8 cellular contexts compared by ENCODE assay signal in the genomic region with DNA sequence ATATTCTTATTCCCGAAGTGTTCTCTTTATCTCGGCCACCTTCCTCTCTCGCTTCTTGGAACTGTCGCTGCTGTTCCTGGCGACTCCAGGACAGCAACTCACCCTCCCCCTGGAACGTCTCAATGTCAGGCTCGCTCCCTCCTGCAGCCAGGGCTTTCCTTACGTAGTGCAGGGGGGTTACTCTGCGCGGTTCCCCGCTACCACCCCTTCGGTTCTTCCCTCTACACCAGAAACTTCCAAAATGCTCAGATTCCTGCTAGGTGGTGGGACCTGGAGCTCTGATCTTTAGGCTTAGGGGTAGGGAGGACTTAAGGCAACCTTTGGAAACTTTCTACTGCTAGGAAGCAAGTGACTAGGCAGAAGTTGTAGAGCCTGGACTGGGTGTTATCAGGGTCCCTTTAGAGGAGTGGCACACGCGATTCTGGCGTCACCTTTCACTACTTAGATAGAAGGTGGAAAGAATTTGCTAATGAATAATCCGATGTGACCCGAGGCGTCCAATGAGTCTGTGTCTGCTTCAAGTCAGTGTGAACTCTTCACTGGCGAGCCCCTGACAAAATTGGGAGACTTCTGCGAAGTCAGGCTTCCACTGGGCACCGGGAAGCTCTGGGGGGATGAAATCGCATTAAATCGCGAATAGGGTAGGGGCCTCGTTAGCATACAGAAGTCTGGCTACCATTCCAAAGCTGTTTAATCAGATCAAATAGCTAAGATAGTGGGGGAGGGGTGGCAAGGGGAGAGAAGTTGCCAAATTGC. TPM values are rescaled to one million over a fixed set of nuclear protein-coding genes. Genes with fewer than 3 reads are reported as not detected.
DNase-seq lines count a peak whose midpoint lies in the region; ATAC-seq and TF ChIP-seq lines count a peak whose summit lies in the region.

No MANE protein-coding gene starts in this region.

- no peaks in the 10 kb centered on the region for H3K36me3 Mint-ChIP-seq in chondrocyte (ENCODE audit: low read depth)

- peak overlapping the region; percentile 85 for H3K4me3 ChIP-seq in GM12864 (ENCODE audit: low read depth, low read length)
- H3K4me3 ChIP-seq in lower lobe of right lung, result peak overlapping the region; percentile 83
- H3K4me3 ChIP-seq in tibial nerve, result peak overlapping the region; percentile 54 to 75 (median 60)

- ATAC-seq in lower lobe of right lung (peak; percentile 29 to 43), GM21576 (IDR thresholded peaks at IDR 0.05; ENCODE audit: unreplicated experiment) (no peak)

- no peak for DNase-seq in GM12864 (ENCODE audit: low read depth)
- peak; percentile 42 for DNase-seq in OCI-M1 (lab: John Stamatoyannopoulos, UW)
- no peak for DNase-seq in chondrocyte (ENCODE audit: low spot score)
- no peak for DNase-seq in lower lobe of right lung
- no peak for DNase-seq in tibial nerve (ENCODE audit: low spot score in 2 of 2)
- no peak for DNase-seq in MV-4-11 (lab: John Stamatoyannopoulos, UW)
- no peak for DNase-seq in NCI-H345 (lab: John Stamatoyannopoulos, UW)

- 6 to 7% methylated on average over 25 of the region's 25 CpGs for WGBS in tibial nerve, 2 donors

- H3K36me3 ChIP-seq in lower lobe of right lung (no peaks in the 10 kb centered on the region), tibial nerve (no peaks in the 10 kb centered on the region)

- H3K9me3 Mint-ChIP-seq in chondrocyte (ENCODE audit: low read depth), result no peaks in the 10 kb centered on the region

- TF ChIP-seq CTCF in GM12864 (IDR thresholded peaks at IDR 0.05; ENCODE audit: low read depth, low read length, missing control alignments) (no peak), chondrocyte (IDR thresholded peaks at IDR 0.05) (no peak), lower lobe of right lung (IDR thresholded peaks at IDR 0.05) (no peak), tibial nerve (IDR thresholded peaks at IDR 0.05) (no peak)

- H3K4me1 Mint-ChIP-seq in chondrocyte (ENCODE audit: low read depth), result peaks cover 27% of the 10 kb centered on the region

- peaks cover 30% of the 10 kb centered on the region for H3K4me1 ChIP-seq in lower lobe of right lung
- H3K4me1 ChIP-seq in tibial nerve, result peaks cover 0 to 30% (median 11%) of the 10 kb centered on the region in 4 donors

- peak overlapping the region; percentile 37 for H3K27ac Mint-ChIP-seq in chondrocyte (ENCODE audit: unreplicated experiment)

- H3K27ac ChIP-seq in lower lobe of right lung (no peak overlapping the region), tibial nerve (peak overlapping the region in 1 of 4 donors; percentile 30)

- intact Hi-C loops in lower lobe of right lung (cut with DNase I), result no loop called here

- no peak for TF ChIP-seq EP300 in tibial nerve (IDR thresholded peaks at IDR 0.05)

- H3K4me3 Mint-ChIP-seq in chondrocyte (ENCODE audit: unreplicated experiment), result peak overlapping the region; percentile 75

- no peak for TF ChIP-seq POLR2A in tibial nerve (IDR thresholded peaks at IDR 0.05)

- H3K27me3 ChIP-seq in lower lobe of right lung (ENCODE audit: low read depth) (peaks cover 59% of the 10 kb centered on the region), tibial nerve (peaks cover 0 to 50% of the 10 kb centered on the region in 2 donors)

- peaks cover 4% of the 10 kb centered on the region for H3K27me3 Mint-ChIP-seq in chondrocyte (ENCODE audit: low read depth)

- H3K9me3 ChIP-seq in lower lobe of right lung, result no peaks in the 10 kb centered on the region
- H3K9me3 ChIP-seq in tibial nerve, result no peaks in the 10 kb centered on the region

RNA-seq across cellular contexts. Expression of gene DPF3, which starts 0.9 kb away (rescaled TPM):
- 1.1 to 2.3 TPM (median 1.1 TPM) in 3 replicates for total RNA-seq in chondrocyte
- total RNA-seq in lower lobe of right lung, result 0.59 TPM
- 1 to 10 TPM in 2 of 4 donors, under 1 TPM in 2; 0.22 to 5.4 (median 2.7) TPM for total RNA-seq in tibial nerve

RNA-seq across cellular contexts. Expression of gene DCAF4, which starts 31.5 kb away (rescaled TPM):
- total RNA-seq in chondrocyte (17.0 to 26.0 TPM (median 23.8 TPM) in 3 replicates), lower lobe of right lung (19.5 TPM), tibial nerve (10 to 100 TPM in 3 of 4 donors, 1 to 10 TPM in 1; 6.6 to 84.1 (median 20.2) TPM)
